ENCODE assay signal across 10 cellular contexts in the genomic region with DNA sequence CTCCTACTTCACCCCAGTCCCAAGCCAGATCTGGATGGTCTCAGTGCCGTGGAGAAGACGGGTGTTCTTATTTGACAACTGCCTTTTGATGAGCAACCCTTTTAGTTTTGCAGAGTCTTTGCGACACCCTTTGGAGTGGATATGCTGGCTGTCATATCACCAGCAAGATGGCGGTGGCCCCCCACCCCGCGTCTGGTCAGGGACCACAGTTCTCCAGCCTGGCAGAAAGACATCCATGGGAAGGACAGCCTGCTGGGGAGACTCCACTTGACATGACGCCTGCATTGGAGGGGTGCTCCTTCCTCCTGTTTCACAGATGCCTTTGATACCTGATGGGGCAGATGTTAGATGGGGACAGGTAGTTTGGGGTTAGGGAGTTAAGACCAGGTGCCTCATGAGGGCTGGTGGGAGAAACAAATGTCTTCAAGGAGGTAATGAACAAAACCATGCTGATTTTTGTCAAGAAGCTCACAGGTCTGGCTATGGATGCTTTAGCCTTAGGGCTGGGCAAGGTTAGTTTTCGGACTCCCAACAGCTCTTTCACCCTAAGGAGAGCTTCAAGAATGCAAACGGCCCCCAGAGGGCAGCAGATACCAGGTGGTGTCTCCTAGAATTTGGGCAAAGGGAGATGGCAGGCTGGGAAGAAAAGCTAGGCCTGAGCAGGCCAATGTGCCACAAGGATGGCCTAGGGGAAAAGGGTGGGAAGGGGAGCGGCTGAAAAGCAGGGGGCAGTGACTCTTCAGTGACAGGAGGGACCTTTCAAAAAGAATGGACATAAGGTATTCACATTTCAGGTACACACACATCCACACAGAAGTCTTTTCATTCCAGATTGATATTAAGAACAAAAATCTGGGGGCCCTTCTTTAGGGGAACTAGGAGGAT.
DNase-seq lines count a peak whose midpoint lies in the region; ATAC-seq and TF ChIP-seq lines count a peak whose summit lies in the region.
"Had no signal": no experiment of that assay in that cellular context is flagged by ENCODE, and none has a peak within 500 bp of the region (broad histone marks: within the 10 kb centered on the region; RNA-seq: fewer than 3 reads in every experiment).

No MANE protein-coding gene starts in this region.

- H2AFZ ChIP-seq in fibroblast of lung (ENCODE audit: low read length): no peak overlapping the region

- no peaks in the 10 kb centered on the region for H3K27me3 Mint-ChIP-seq in activated CD4-positive, alpha-beta T cell treated with anti-CD3 and anti-CD28 coated beads, Interleukin-2, amount 10 ng/mL, durations not matched to agents 7 days and 5 days
- H3K27me3 Mint-ChIP-seq: activated B cell treated with CpG ODN at 0.5 μM for 24 hours had no signal

- no peak overlapping the region for H3K4me3 Mint-ChIP-seq in activated CD4-positive, alpha-beta T cell treated with anti-CD3 and anti-CD28 coated beads, Interleukin-2, amount 10 ng/mL, durations not matched to agents 7 days and 5 days
- H3K4me3 Mint-ChIP-seq: activated B cell treated with CpG ODN at 0.5 μM for 24 hours had no signal

- H3K36me3 ChIP-seq in fibroblast of lung (ENCODE audit: control insufficient read depth, insufficient read depth, low read length): peaks cover 2% of the 10 kb centered on the region

- POLR2A ChIA-PET in activated CD4-positive, alpha-beta T cell treated with anti-CD3 and anti-CD28 coated beads, Interleukin-2, amount 10 ng/mL, durations not matched to agents 7 days and 5 days (lab: Charles Lee): no interaction called here

- no peaks in the 10 kb centered on the region for H3K79me2 ChIP-seq in fibroblast of lung (ENCODE audit: control insufficient read depth, insufficient read depth, low read length)

- peaks cover 3% of the 10 kb centered on the region for H3K4me1 Mint-ChIP-seq in activated CD4-positive, alpha-beta T cell treated with anti-CD3 and anti-CD28 coated beads, Interleukin-2, amount 10 ng/mL, durations not matched to agents 7 days and 5 days
- H3K4me1 Mint-ChIP-seq: activated B cell treated with CpG ODN at 0.5 μM for 24 hours had no signal

- H3K4me3 ChIP-seq in LNCaP clone FGC (ENCODE audit: low read depth, low read length) (no peak overlapping the region), fibroblast of lung (replicated peaks in 1 of 4; ENCODE audit: control extremely low read depth in 1 of 4, insufficient read depth in 1 of 4, low read depth in 3 of 4, low read length in 4 of 4) (no peak overlapping the region)

- TF ChIP-seq CTCF in LNCaP clone FGC (IDR thresholded peaks at IDR 0.05; ENCODE audit: control insufficient read depth, extremely low read depth, insufficient read depth) (peak; percentile 67), fibroblast of lung (conservative IDR thresholded peaks at IDR 0.05 in 1 of 2, IDR thresholded peaks at IDR 0.05 in 1 of 2; ENCODE audit: low read depth in 1 of 2, low read length in 2 of 2) (peak; percentile 52 to 55)

- peak overlapping the region; percentile 26 for H3K27ac ChIP-seq in fibroblast of lung (ENCODE audit: insufficient read depth, low read length)
- H3K27ac ChIP-seq: neutrophil had no signal

- DNase-seq in G401 (ENCODE audit: low spot score): peak; percentile 44
- peak; percentile 32 for DNase-seq in LNCaP clone FGC (ENCODE audit: low read depth)
- DNase-seq in activated CD4-positive, alpha-beta T cell treated with anti-CD3 and anti-CD28 coated beads, Interleukin-2, amount 10 ng/mL, durations not matched to agents 7 days and 5 days: peak; percentile 64
- DNase-seq in fibroblast of lung (ENCODE audit: low read depth in 2 of 2): peak in 1 of 2 donors; percentile 44
- DNase-seq in pons (ENCODE audit: low spot score): peak; percentile 55
- DNase-seq in DMS153 treated with DMSO at 0.1 percent for 48 hours (lab: John Stamatoyannopoulos, UW; ENCODE audit: unreplicated experiment): no peak
- no peak for DNase-seq in globus pallidus (ENCODE audit: low spot score)
- DNase-seq: activated B cell treated with CpG ODN at 0.5 μM for 24 hours had no signal

- peaks cover 4% of the 10 kb centered on the region for H3K36me3 Mint-ChIP-seq in activated CD4-positive, alpha-beta T cell treated with anti-CD3 and anti-CD28 coated beads, Interleukin-2, amount 10 ng/mL, durations not matched to agents 7 days and 5 days (ENCODE audit: low read depth)

- no peaks in the 10 kb centered on the region for H3K9me3 ChIP-seq in fibroblast of lung (ENCODE audit: control insufficient read depth, insufficient read depth, low read depth, low read length)
- H3K9me3 ChIP-seq: neutrophil had no signal

- CTCF ChIA-PET in activated CD4-positive, alpha-beta T cell treated with anti-CD3 and anti-CD28 coated beads, Interleukin-2, amount 10 ng/mL, durations not matched to agents 7 days and 5 days (lab: Charles Lee): interaction anchor here (0.9 to 4.1 kb wide), 9 partner anchors 13 to 400 kb away, joined by 3 to 18 read pairs (median 4); no protein-coding TSS in a partner anchor

- no peak overlapping the region for H3K27ac Mint-ChIP-seq in activated CD4-positive, alpha-beta T cell treated with anti-CD3 and anti-CD28 coated beads, Interleukin-2, amount 10 ng/mL, durations not matched to agents 7 days and 5 days
- H3K27ac Mint-ChIP-seq: activated B cell treated with CpG ODN at 0.5 μM for 24 hours had no signal

- H3K4me1 ChIP-seq in fibroblast of lung (ENCODE audit: control insufficient read depth, extremely low read depth, insufficient read depth, low read length): peaks cover 9% of the 10 kb centered on the region

- in situ Hi-C loops in G401 (cut with HindIII; ENCODE audit: low sequenced_read_pairs): no loop called here

- H3K27me3 ChIP-seq in fibroblast of lung (ENCODE audit: control insufficient read depth, insufficient read depth, low read length): no peaks in the 10 kb centered on the region
- H3K27me3 ChIP-seq: neutrophil had no signal

- H3K9ac ChIP-seq in fibroblast of lung (ENCODE audit: insufficient read depth, low read length): no peak overlapping the region

- H3K4me2 ChIP-seq in fibroblast of lung (ENCODE audit: extremely low read depth, insufficient read depth, low read length): no peak overlapping the region

- ATAC-seq in GM21825 (IDR thresholded peaks at IDR 0.05; ENCODE audit: unreplicated experiment): no peak

- H4K20me1 ChIP-seq in fibroblast of lung (ENCODE audit: control insufficient read depth, extremely low read depth, insufficient read depth, low read length): no peaks in the 10 kb centered on the region

- no peaks in the 10 kb centered on the region for H3K9me3 Mint-ChIP-seq in activated CD4-positive, alpha-beta T cell treated with anti-CD3 and anti-CD28 coated beads, Interleukin-2, amount 10 ng/mL, durations not matched to agents 7 days and 5 days
- H3K9me3 Mint-ChIP-seq: activated B cell treated with CpG ODN at 0.5 μM for 24 hours had no signal

Comparison
In these comparisons a context has a peak if more than half of its experiments do, and no peak if none do; other contexts are left out.
1. DNase-seq: peak in G401 (single experiment), LNCaP clone FGC (single experiment), activated CD4-positive, alpha-beta T cell treated with anti-CD3 and anti-CD28 coated beads, Interleukin-2, amount 10 ng/mL, durations not matched to agents 7 days and 5 days (single experiment) and pons (single experiment); none in DMS153 treated with DMSO at 0.1 percent for 48 hours (single experiment) and globus pallidus (single experiment).